8 cellular contexts compared by ENCODE assay signal in the genomic region with DNA sequence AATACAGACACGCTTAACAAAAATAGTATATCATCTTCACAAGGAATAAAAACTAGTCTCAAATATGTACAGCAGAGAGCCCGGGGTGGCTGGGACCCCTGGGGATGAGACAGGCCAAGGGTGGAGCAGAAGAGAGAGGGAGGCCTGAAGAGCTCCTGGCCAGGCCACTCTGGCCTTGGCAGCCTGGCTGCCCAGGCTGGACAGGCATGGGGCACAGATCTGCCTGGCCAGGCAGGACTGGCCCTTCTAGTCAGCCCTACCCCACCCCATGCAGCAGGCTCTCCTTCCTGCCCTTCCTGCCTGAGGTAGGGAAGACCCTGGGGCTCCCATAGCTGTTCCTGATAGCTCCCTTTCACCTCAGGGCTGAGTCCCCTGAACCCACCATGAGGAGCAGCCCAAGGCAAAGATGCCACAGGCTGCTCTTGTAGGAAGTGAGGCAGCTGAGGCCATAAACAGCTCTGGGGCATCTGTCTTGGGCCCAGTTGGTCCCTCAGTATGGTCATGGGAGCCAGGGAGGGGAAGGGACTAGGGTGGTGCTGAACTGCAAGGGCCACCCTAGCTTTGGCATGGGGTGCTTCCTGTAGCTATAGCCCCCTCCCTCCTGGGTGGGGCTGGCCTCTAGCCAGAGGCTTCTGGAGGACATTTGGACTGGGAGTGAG. TPM values are rescaled to one million over a fixed set of nuclear protein-coding genes. Genes with fewer than 3 reads are reported as not detected.
DNase-seq lines count a peak whose midpoint lies in the region; ATAC-seq and TF ChIP-seq lines count a peak whose summit lies in the region.

No MANE protein-coding gene starts in this region.

- dilution Hi-C loops in IMR-90 (cut with HindIII; ENCODE audit: low sequenced_read_pairs, unreplicated experiment) = no loop called here

- no peaks in the 10 kb centered on the region for H3K9me3 Mint-ChIP-seq in natural killer cell

- no peak overlapping the region for H2BK120ac ChIP-seq in IMR-90 (ENCODE audit: low read depth, low read length)

- H4K5ac ChIP-seq in IMR-90 (ENCODE audit: low read depth, low read length) = no peak overlapping the region

- H3K36me3 ChIP-seq in IMR-90 (ENCODE audit: control insufficient read depth, insufficient read depth, low read length) = peaks cover 20% of the 10 kb centered on the region
- no peaks in the 10 kb centered on the region for H3K36me3 ChIP-seq in colonic mucosa

- TF ChIP-seq RAD21 in IMR-90 (IDR thresholded peaks at IDR 0.05; ENCODE audit: low read length) = no peak

- peak overlapping the region in 1 of 2 experiments; percentile 32; a peak in 2 of 4 replicates for H4K8ac ChIP-seq in IMR-90 (ENCODE audit: low read depth in 2 of 2, low read length in 2 of 2)

- no peaks in the 10 kb centered on the region for H3K36me3 Mint-ChIP-seq in natural killer cell

- H3K4me1 ChIP-seq in IMR-90 (ENCODE audit: control insufficient read depth, insufficient read depth, low read length) = peaks cover 20% of the 10 kb centered on the region
- peaks cover 21% of the 10 kb centered on the region for H3K4me1 ChIP-seq in colonic mucosa

- no peak for TF ChIP-seq POLR2A in IMR-90 (IDR thresholded peaks at IDR 0.05; ENCODE audit: low read depth, low read length)

- no peak for ATAC-seq in IMR-90 (ENCODE audit: low read depth)
- no peak for ATAC-seq in natural killer cell

- H2BK5ac ChIP-seq in IMR-90 (ENCODE audit: low read depth, low read length, poor library complexity, severe bottlenecking) = no peak overlapping the region

- H3K18ac ChIP-seq in IMR-90 (ENCODE audit: low read depth, low read length) = no peak overlapping the region

- BruUV-seq in IMR-90 (replicated peaks; lab: Mats Ljungman, UMichigan) = TSS peak; percentile 56

- H3K4me3 Mint-ChIP-seq in natural killer cell = peak overlapping the region; percentile 28

- H4K91ac ChIP-seq in IMR-90 (ENCODE audit: insufficient read depth, low read depth, low read length) = peak overlapping the region; percentile 56; the same call in 1 of the 2 replicates

- H3K4me1 Mint-ChIP-seq in natural killer cell = peaks cover 74 to 82% of the 10 kb centered on the region in 2 donors

- no peak overlapping the region for H3K56ac ChIP-seq in IMR-90 (ENCODE audit: extremely low read depth, insufficient read depth, low read length)

- in situ Hi-C loops in IMR-90 (cut with MboI; ENCODE audit: low sequenced_read_pairs) = loop anchor here (5.0 kb wide), 1 partner anchor 57 kb away; the partner anchor contains the start of gene BCL2L1

- no peak overlapping the region for H3K4me3 ChIP-seq in IMR-90 (ENCODE audit: insufficient read depth, low read depth, low read length)
- H3K4me3 ChIP-seq in colonic mucosa = no peak overlapping the region

- CTCF ChIA-PET in IMR-90 (lab: Yijun Ruan, JAX) = interaction anchor here (5.0 kb wide), 1 partner anchor 57 kb away, joined by 59 read pairs; the partner anchor contains the start of gene BCL2L1

- WGBS in IMR-90 (ENCODE audit: extremely low coverage in 2 of 2, insufficient read length in 1 of 2), 2 experiments = no CpG with 5 or more reads among the region's 2 CpGs

- DNase-seq in IMR-90 = no peak
- peak; percentile 59 for DNase-seq in colonic mucosa
- no peak for DNase-seq in natural killer cell
- DNase-seq in NCI-H1694 treated with DMSO at 0.1 percent for 48 hours (lab: John Stamatoyannopoulos, UW) = no peak
- no peak for DNase-seq in stimulated activated CD4-positive, alpha-beta T cell treated with anti-CD3 and anti-CD28 coated beads, Interleukin-12 subunit alpha, Interleukin-12 subunit beta, amount 100 ng/mL, for 4 hours
- no peak for DNase-seq in NCI-H1092 treated with DMSO at 0.1 percent for 48 hours (lab: John Stamatoyannopoulos, UW)
- DNase-seq in NCI-H446 (lab: John Stamatoyannopoulos, UW) = no peak

- peak overlapping the region; percentile 1 for H3K23ac ChIP-seq in IMR-90 (ENCODE audit: low read depth, low read length)

- H3K9ac ChIP-seq in IMR-90 (ENCODE audit: low read depth, low read length) = no peak overlapping the region
- peak overlapping the region; percentile 45 to 85 for H3K9ac ChIP-seq in colonic mucosa (ENCODE audit: low read depth in 2 of 2, low read length in 2 of 2)

- H3K27ac ChIP-seq in 22Rv1 (peak overlapping the region; percentile 74), IMR-90 (ENCODE audit: insufficient read depth, low read length) (no peak overlapping the region), colonic mucosa (peak overlapping the region; percentile 73)

- H2AFZ ChIP-seq in IMR-90 (replicated peaks; ENCODE audit: low read length, poor library complexity) = no peak overlapping the region

- intact Hi-C loops in IMR-90 (cut with micrococcal nuclease) (no loop called here), colonic mucosa (cut with DNase I) (no loop called here), natural killer cell (cut with micrococcal nuclease) (no loop called here)

- H2AK9ac ChIP-seq in IMR-90 (replicated peaks; ENCODE audit: low read depth, low read length, poor library complexity) = peak overlapping the region; percentile 61

- peak overlapping the region; percentile 71 for H3K4ac ChIP-seq in IMR-90 (ENCODE audit: low read depth, low read length)

- H4K20me1 ChIP-seq in IMR-90 (ENCODE audit: insufficient read depth, low read length) = peaks cover 23% of the 10 kb centered on the region

- TF ChIP-seq CTCF in 22Rv1 (IDR thresholded peaks at IDR 0.05) (no peak), IMR-90 (conservative IDR thresholded peaks at IDR 0.05; ENCODE audit: low read depth, low read length) (no peak), colonic mucosa (IDR thresholded peaks at IDR 0.05) (no peak), natural killer cell (IDR thresholded peaks at IDR 0.05) (no peak)

- H2BK15ac ChIP-seq in IMR-90 (ENCODE audit: low read depth, low read length) = no peak overlapping the region

- no peaks in the 10 kb centered on the region for H3K27me3 ChIP-seq in IMR-90 (ENCODE audit: control insufficient read depth, insufficient read depth, low read length)
- no peaks in the 10 kb centered on the region for H3K27me3 ChIP-seq in colonic mucosa

- H3K27ac Mint-ChIP-seq in natural killer cell = peak overlapping the region; percentile 89 to 100

- H3K9me3 ChIP-seq in IMR-90 (ENCODE audit: control insufficient read depth, insufficient read depth, low read length) (no peaks in the 10 kb centered on the region), colonic mucosa (no peaks in the 10 kb centered on the region)

- H3K14ac ChIP-seq in IMR-90 (replicated peaks; ENCODE audit: low read depth, low read length) = no peak overlapping the region

- no peak overlapping the region for H3K4me2 ChIP-seq in IMR-90 (ENCODE audit: low read depth, low read length)

- H3K79me1 ChIP-seq in IMR-90 (ENCODE audit: low read depth in 1 of 2, low read length in 2 of 2) = peaks cover 31 to 80% of the 10 kb centered on the region in 2 experiments

- H2BK20ac ChIP-seq in IMR-90 (ENCODE audit: low read depth, low read length) = no peak overlapping the region

- peak overlapping the region; percentile 54 for H2AK5ac ChIP-seq in IMR-90 (ENCODE audit: low read depth, low read length)

- no peaks in the 10 kb centered on the region for H3K27me3 Mint-ChIP-seq in natural killer cell (ENCODE audit: low read depth in 2 of 2)

- POLR2A ChIA-PET in IMR-90 (lab: Charles Lee; ENCODE audit: unreplicated experiment) = no interaction called here

- peaks cover 34% of the 10 kb centered on the region for H3K9me1 ChIP-seq in IMR-90 (ENCODE audit: insufficient read depth, low read length)

TF ChIP-seq in IMR-90, 13 proteins besides CTCF, POLR2A, EP300 and RAD21 (continues in another document):
- TF ChIP-seq FOS (IDR thresholded peaks at IDR 0.05; ENCODE audit: low read depth, low read length) (no peak), BHLHE40 (IDR thresholded peaks at IDR 0.05; ENCODE audit: low read depth, low read length) (no peak), NFE2L2 (IDR thresholded peaks at IDR 0.05; ENCODE audit: low read depth, low read length) (no peak), ELK1 (IDR thresholded peaks at IDR 0.05; ENCODE audit: borderline replicate concordance, low read depth, low read length) (no peak), MAFK (IDR thresholded peaks at IDR 0.05; ENCODE audit: low read depth, low read length) (no peak), CEBPB (IDR thresholded peaks at IDR 0.05; ENCODE audit: low read depth, low read length) (no peak)
- TF ChIP-seq, protein P1, sequence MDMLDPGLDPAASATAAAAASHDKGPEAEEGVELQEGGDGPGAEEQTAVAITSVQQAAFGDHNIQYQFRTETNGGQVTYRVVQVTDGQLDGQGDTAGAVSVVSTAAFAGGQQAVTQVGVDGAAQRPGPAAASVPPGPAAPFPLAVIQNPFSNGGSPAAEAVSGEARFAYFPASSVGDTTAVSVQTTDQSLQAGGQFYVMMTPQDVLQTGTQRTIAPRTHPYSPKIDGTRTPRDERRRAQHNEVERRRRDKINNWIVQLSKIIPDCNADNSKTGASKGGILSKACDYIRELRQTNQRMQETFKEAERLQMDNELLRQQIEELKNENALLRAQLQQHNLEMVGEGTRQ (IDR thresholded peaks at IDR 0.05; ENCODE audit: low read depth, low read length) = no peak

RNA-seq across cellular contexts. Expression of gene COX4I2, which starts 27.1 kb away (rescaled TPM):
- total RNA-seq in IMR-90 (2012; rRNA removed) (not detected in 2 replicates), colonic mucosa (under 1 TPM in 1 of 2 donors, not detected in 1; 0.52 TPM), natural killer cell (not detected)
- not detected in 2 replicates for polyA plus RNA-seq in IMR-90 (2012; rRNA removed)
- not detected in 2 replicates for polyA plus RNA-seq in IMR-90 (2012; cell fraction: cytosol; rRNA removed)
- not detected in 2 replicates for polyA plus RNA-seq in IMR-90 (2012; cell fraction: nucleus; rRNA removed; ENCODE audit: low replicate concordance)

RNA-seq across cellular contexts. Expression of gene BCL2L1, which starts 57.8 kb away (rescaled TPM):
- total RNA-seq in IMR-90 (2012; rRNA removed) (41.9 and 45.5 TPM in 2 replicates), colonic mucosa (10 to 100 TPM; 55.9 to 59.4 TPM), natural killer cell (10 to 100 TPM; 67.4 to 92.6 (median 78.6) TPM)
- 40.2 and 41.9 TPM in 2 replicates for polyA plus RNA-seq in IMR-90 (2012; rRNA removed)
- polyA plus RNA-seq in IMR-90 (2012; cell fraction: cytosol; rRNA removed) = 44.9 and 47.2 TPM in 2 replicates
- polyA plus RNA-seq in IMR-90 (2012; cell fraction: nucleus; rRNA removed; ENCODE audit: low replicate concordance) = 22.6 and 23.8 TPM in 2 replicates

RNA-seq across cellular contexts. Expression of gene ID1, which starts 59.7 kb away (rescaled TPM):
- 174 and 186 TPM in 2 replicates for total RNA-seq in IMR-90 (2012; rRNA removed)
- 148 and 156 TPM in 2 replicates for polyA plus RNA-seq in IMR-90 (2012; rRNA removed)
- 283 and 402 TPM in 2 replicates for polyA plus RNA-seq in IMR-90 (2012; cell fraction: cytosol; rRNA removed)
- 740 and 930 TPM in 2 replicates for polyA plus RNA-seq in IMR-90 (2012; cell fraction: nucleus; rRNA removed; ENCODE audit: low replicate concordance)
- 100 to 1,000 TPM; 134 to 179 TPM for total RNA-seq in colonic mucosa
- 10 to 100 TPM in 1 of 3 donors, 1 to 10 TPM in 2; 5.6 to 10.1 (median 6.4) TPM for total RNA-seq in natural killer cell

Comparison
In these comparisons a context has a peak if more than half of its experiments do, and no peak if none do; other contexts are left out.
1. RNA of gene ID1, which starts 59.7 kb away (total RNA-seq): 134 to 179 TPM in colonic mucosa and 174 to 186 TPM in IMR-90; 5.6 to 10.1 TPM in natural killer cell; every median in the first group is over 10 times any median in the second.